In the genomic region with DNA sequence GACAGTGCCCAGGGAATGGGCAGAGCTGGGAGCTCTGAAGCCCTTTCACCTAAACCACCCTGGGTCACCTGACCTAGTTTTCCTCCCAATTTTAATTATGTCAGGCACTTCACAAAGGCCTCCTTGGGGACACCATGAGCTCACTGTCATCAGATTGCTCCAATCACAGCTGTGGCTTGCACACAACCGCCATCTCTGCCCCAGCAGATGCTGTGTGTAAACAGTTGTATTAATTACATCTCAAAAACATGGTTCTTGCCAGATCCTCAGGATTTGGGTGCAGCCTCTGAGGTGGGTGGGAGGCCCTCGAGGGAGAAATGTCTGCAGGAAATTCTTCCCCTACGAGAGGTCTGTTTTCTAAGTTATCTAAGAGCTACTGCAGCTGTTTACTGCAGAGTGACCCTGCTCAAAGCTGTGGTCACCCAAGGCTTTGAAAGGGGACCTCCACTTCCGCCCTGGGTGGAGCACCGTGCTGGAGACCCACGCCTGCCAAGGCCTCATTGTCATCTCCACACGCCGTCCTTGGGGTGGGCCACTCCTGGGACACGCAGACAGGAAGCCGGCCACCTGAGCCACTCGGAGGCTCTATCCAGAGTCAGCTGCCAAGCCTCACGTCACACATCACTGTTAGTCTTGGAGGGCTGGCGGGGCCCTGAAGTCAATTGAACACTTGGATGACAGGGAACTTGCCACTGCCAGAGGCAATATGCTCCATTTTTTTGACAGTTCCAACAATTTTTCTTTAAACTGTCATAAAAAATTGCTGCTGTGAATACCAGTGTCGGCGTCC, we compare ENCODE assay signal across 12 cellular contexts.
DNase-seq lines count a peak whose midpoint lies in the region; ATAC-seq and TF ChIP-seq lines count a peak whose summit lies in the region.
"Had no signal": no experiment of that assay in that cellular context is flagged by ENCODE, and none has a peak within 500 bp of the region (broad histone marks: within the 10 kb centered on the region; RNA-seq: fewer than 3 reads in every experiment).

No MANE protein-coding gene starts in this region.

- DNase-seq in NCI-H1092 (lab: John Stamatoyannopoulos, UW): peak; percentile 60
- no peak for DNase-seq in breast epithelium (ENCODE audit: low spot score in 2 of 2)
- DNase-seq in left kidney (ENCODE audit: low read depth, low spot score): peak; percentile 53
- no peak for DNase-seq in spleen
- DNase-seq in HUDEP-2 (lab: John Stamatoyannopoulos, UW; ENCODE audit: unreplicated experiment in 76 of 76): no peak
- no peak for DNase-seq in KG1 (lab: John Stamatoyannopoulos, UW)
- DNase-seq: Caco-2, NCI-H526, nephron progenitor cell had no signal

- no peak for TF ChIP-seq POLR2A in breast epithelium (IDR thresholded peaks at IDR 0.05)
- TF ChIP-seq POLR2A in spleen (IDR thresholded peaks at IDR 0.05): no peak

- ATAC-seq in GM21737 (IDR thresholded peaks at IDR 0.05; ENCODE audit: unreplicated experiment) (no peak), GM21786 (IDR thresholded peaks at IDR 0.05; ENCODE audit: unreplicated experiment) (no peak)
- ATAC-seq: HCT116 had no signal

- H3K9me3 ChIP-seq in breast epithelium (no peaks in the 10 kb centered on the region), spleen (no peaks in the 10 kb centered on the region)
- H3K9me3 ChIP-seq: Caco-2 had no signal

- 50 to 59% (median 54%) methylated on average over 15 of the region's 15 CpGs for WGBS in spleen, 5 donors

- H3K27me3 ChIP-seq in breast epithelium (no peaks in the 10 kb centered on the region), spleen (replicated peaks in 1 of 7) (peaks cover 0 to 12% (median 0%) of the 10 kb centered on the region in 7 donors)

- H3K27ac ChIP-seq in breast epithelium: peak overlapping the region; percentile 73 to 79
- H3K27ac ChIP-seq in spleen: peak overlapping the region in 7 of 8 donors; percentile 23 to 50 (median 29)

- H3K4me1 ChIP-seq in breast epithelium: peaks cover 0 to 25% of the 10 kb centered on the region in 2 donors
- H3K4me1 ChIP-seq in spleen: peaks cover 0 to 20% (median 11%) of the 10 kb centered on the region in 6 donors
- H3K4me1 ChIP-seq: Caco-2 had no signal

- H3K4me3 ChIP-seq in breast epithelium (no peak overlapping the region), spleen (no peak overlapping the region)

- intact Hi-C loops in breast epithelium (cut with DNase I; ENCODE audit: low total_unique reads): no loop called here
- intact Hi-C loops in spleen (cut with DNase I; ENCODE audit: low total_unique reads): loop anchor here (10.0 kb wide), 1 partner anchor 76 kb away; no protein-coding TSS in a partner anchor

- TF ChIP-seq CTCF in breast epithelium (IDR thresholded peaks at IDR 0.05) (no peak), spleen (IDR thresholded peaks at IDR 0.05 in 8 of 11, conservative IDR thresholded peaks at IDR 0.05 in 3 of 11) (no peak)

- H3K36me3 ChIP-seq in breast epithelium (no peaks in the 10 kb centered on the region), spleen (no peaks in the 10 kb centered on the region)

Comparison
In these comparisons a context has a peak if more than half of its experiments do, and no peak if none do; other contexts are left out.
1. DNase-seq: peak in NCI-H1092 (single experiment) and left kidney (single experiment); none in breast epithelium (0 of 2), spleen (single experiment), HUDEP-2 (0 of 76) and KG1 (single experiment).